In genomic region chr4:78922207-78922606, GRCh38 we compare ENCODE assay signal across 1 cellular context.
TF ChIP-seq lines count a peak whose summit lies in the region.

No MANE protein-coding gene starts in this region.

TF ChIP-seq in IMR-90, 13 proteins besides CTCF, POLR2A, EP300 and RAD21 (continued from another document):
- peak; percentile 39; the same call in 1 of the 2 replicates for TF ChIP-seq CEBPB (IDR thresholded peaks at IDR 0.05; ENCODE audit: low read depth, low read length)
- no peak for TF ChIP-seq SMC3 (IDR thresholded peaks at IDR 0.05; ENCODE audit: low read depth, low read length)
